Comparison of ENCODE assay signal across 19 cellular contexts in genomic region chr3:62095080-62095479, GRCh38.
DNase-seq lines count a peak whose midpoint lies in the region; ATAC-seq, FAIRE-seq and TF ChIP-seq lines count a peak whose summit lies in the region.
"Had no signal": no experiment of that assay in that cellular context is flagged by ENCODE, and none has a peak within 500 bp of the region (broad histone marks: within the 10 kb centered on the region; RNA-seq: fewer than 3 reads in every experiment).

No MANE protein-coding gene starts in this region.

- BruUV-seq in GM12878 (replicated peaks; lab: Mats Ljungman, UMichigan): no TSS peak

- TF ChIP-seq POLR2A in GM12878 (IDR thresholded peaks at IDR 0.05; ENCODE audit: low read depth, low read length): no peak

- H3K36me3 ChIP-seq in heart right ventricle (no peaks in the 10 kb centered on the region), GM12878 (ENCODE audit: control insufficient read depth in 2 of 2, insufficient read depth in 2 of 2, low read length in 1 of 2) (no peaks in the 10 kb centered on the region), psoas muscle (ENCODE audit: insufficient read depth in 1 of 2, low read depth in 1 of 2) (no peaks in the 10 kb centered on the region), tibial artery (no peaks in the 10 kb centered on the region), endodermal cell (ENCODE audit: control insufficient read depth, insufficient read depth, low read length) (no peaks in the 10 kb centered on the region)
- H3K36me3 ChIP-seq: BLaER1 had no signal

- WGBS in heart right ventricle, 2 donors: 94 to 96% methylated on average over 7 of the region's 7 CpGs
- WGBS in GM12878 (ENCODE audit: insufficient coverage, insufficient replicate concordance, low lambda C conversion rate, missing lambda C conversion rate): 12% methylated on average over 7 of the region's 7 CpGs
- 50 to 93% (median 79%) methylated on average over 7 of the region's 7 CpGs for WGBS in psoas muscle, 3 donors
- WGBS in endodermal cell (ENCODE audit: insufficient coverage in 1 of 2, insufficient read length in 1 of 2), 2 experiments: 96 to 98% methylated on average over 7 of the region's 7 CpGs

- no peak overlapping the region for H3K9ac ChIP-seq in GM12878 (ENCODE audit: control insufficient read depth, insufficient read depth, low read length)
- no peak overlapping the region for H3K9ac ChIP-seq in endodermal cell (ENCODE audit: extremely low read depth, low read length, poor library complexity, severe bottlenecking)
- H3K9ac ChIP-seq: BLaER1 had no signal

- H3K9me3 ChIP-seq in heart right ventricle (no peaks in the 10 kb centered on the region), GM12878 (replicated peaks; ENCODE audit: control insufficient read depth, insufficient read depth, low read length) (no peaks in the 10 kb centered on the region), psoas muscle (no peaks in the 10 kb centered on the region), tibial artery (no peaks in the 10 kb centered on the region), endodermal cell (ENCODE audit: control insufficient read depth, low read length) (no peaks in the 10 kb centered on the region)
- H3K9me3 ChIP-seq: BLaER1 had no signal

- no peak overlapping the region for H3K4me2 ChIP-seq in GM12878 (ENCODE audit: control insufficient read depth, insufficient read depth)
- H3K4me2 ChIP-seq: BLaER1 had no signal

- no peak for DNase-seq in heart right ventricle
- DNase-seq in cardiac septum (ENCODE audit: low spot score): no peak
- DNase-seq in GM12878 (ENCODE audit: low read depth, low spot score): no peak
- DNase-seq in psoas muscle: no peak
- DNase-seq in tibial artery: no peak
- DNase-seq in endodermal cell: no peak
- no peak for DNase-seq in epidermal melanocyte (ENCODE audit: insufficient read length, low spot score)
- DNase-seq: 8988T; CD4-positive, alpha-beta memory T cell; DMS153; DMS79; GDM1; GOT3; H7 had no signal

- no peaks in the 10 kb centered on the region for H3K9me3 Mint-ChIP-seq in endodermal cell
- H3K9me3 Mint-ChIP-seq: HFFc6 had no signal

- ATAC-seq in heart right ventricle (no peak), GM12878 (peak; percentile 20; the same call in 1 of the 3 replicates), psoas muscle (peak; percentile 32 to 78 (median 67))
- ATAC-seq: HCT116 had no signal

- in situ Hi-C loops in GM12878 (cut with MboI): no loop called here

- H4K20me1 ChIP-seq in GM12878 (ENCODE audit: control insufficient read depth, insufficient read depth): no peaks in the 10 kb centered on the region
- H4K20me1 ChIP-seq: BLaER1 had no signal

- no peaks in the 10 kb centered on the region for H3K79me2 ChIP-seq in GM12878 (ENCODE audit: control insufficient read depth, insufficient read depth, low read length)

- FAIRE-seq in GM12878 (lab: Jason Lieb, UNC): no peak
- FAIRE-seq: HTR-8/SVneo had no signal

- peak overlapping the region in 6 of 10 donors; percentile 5 to 80 (median 20) for H3K27ac ChIP-seq in heart right ventricle
- no peak overlapping the region for H3K27ac ChIP-seq in GM12878 (ENCODE audit: control insufficient read depth, insufficient read depth)
- peak overlapping the region; percentile 80 for H3K27ac ChIP-seq in psoas muscle
- peak overlapping the region; percentile 64 to 79 for H3K27ac ChIP-seq in tibial artery
- no peak overlapping the region for H3K27ac ChIP-seq in endodermal cell (ENCODE audit: low read depth, low read length)
- H3K27ac ChIP-seq: BLaER1 had no signal

- H3K27me3 Mint-ChIP-seq in endodermal cell (ENCODE audit: insufficient read depth): no peaks in the 10 kb centered on the region

- intact Hi-C loops in heart right ventricle (cut with DNase I): loop anchor here in 1 of 10 donors (5.0 kb wide), 1 partner anchor 67 kb away; no protein-coding TSS in a partner anchor
- intact Hi-C loops in cardiac septum (cut with DNase I): no loop called here
- intact Hi-C loops in GM12878 (cut with micrococcal nuclease; ENCODE audit: unreplicated experiment): no loop called here
- intact Hi-C loops in psoas muscle (cut with DNase I): no loop called here
- intact Hi-C loops in tibial artery (cut with DNase I; ENCODE audit: low total_unique reads): no loop called here

- no peaks in the 10 kb centered on the region for H3K36me3 Mint-ChIP-seq in endodermal cell (ENCODE audit: low read depth)
- H3K36me3 Mint-ChIP-seq: CD14-positive monocyte; CD4-positive, alpha-beta memory T cell had no signal

- POLR2A ChIA-PET in GM12878 (lab: Charles Lee): interaction anchor here (0.7 kb wide), 1 partner anchor 23 kb away, joined by 3 read pairs; no protein-coding TSS in a partner anchor

- CTCF ChIA-PET in GM12878 (lab: Yijun Ruan, JAX): interaction anchor here (0.9 to 1.6 kb wide), 3 partner anchors 24 to 234 kb away, joined by 3 to 5 read pairs (median 3); no protein-coding TSS in a partner anchor

- no peak overlapping the region for H3K4me3 ChIP-seq in heart right ventricle
- no peak overlapping the region for H3K4me3 ChIP-seq in GM12878
- no peak overlapping the region for H3K4me3 ChIP-seq in psoas muscle
- no peak overlapping the region for H3K4me3 ChIP-seq in tibial artery
- H3K4me3 ChIP-seq in endodermal cell (ENCODE audit: low read length): no peak overlapping the region
- H3K4me3 ChIP-seq: BLaER1 had no signal

- no peaks in the 10 kb centered on the region for H3K27me3 ChIP-seq in heart right ventricle
- H3K27me3 ChIP-seq in GM12878 (replicated peaks in 1 of 2; ENCODE audit: control insufficient read depth in 2 of 2, insufficient read depth in 2 of 2, low read length in 1 of 2): no peaks in the 10 kb centered on the region; a peak in 2 of 4 replicates
- H3K27me3 ChIP-seq in psoas muscle (ENCODE audit: insufficient read depth in 3 of 3, low read length in 2 of 3): no peaks in the 10 kb centered on the region
- H3K27me3 ChIP-seq in tibial artery: no peaks in the 10 kb centered on the region
- no peaks in the 10 kb centered on the region for H3K27me3 ChIP-seq in endodermal cell (ENCODE audit: control insufficient read depth, insufficient read depth, low read length, poor library complexity, severe bottlenecking)
- H3K27me3 ChIP-seq: BLaER1 had no signal

- H3K27ac Mint-ChIP-seq in endodermal cell: no peak overlapping the region
- H3K27ac Mint-ChIP-seq: CD14-positive monocyte; CD4-positive, alpha-beta memory T cell; HFFc6 had no signal

- TF ChIP-seq RAD21 in GM12878 (IDR thresholded peaks at IDR 0.05; ENCODE audit: insufficient read depth, low read depth, low read length): no peak

- no peak overlapping the region for H2AFZ ChIP-seq in GM12878 (ENCODE audit: control insufficient read depth, low read depth, low read length)

- RAD21 ChIA-PET in GM12878 (lab: Charles Lee; ENCODE audit: unreplicated experiment): no interaction called here

- peaks cover 0 to 60% (median 26%) of the 10 kb centered on the region in 9 donors for H3K4me1 ChIP-seq in heart right ventricle
- no peaks in the 10 kb centered on the region for H3K4me1 ChIP-seq in GM12878 (ENCODE audit: control insufficient read depth, insufficient read depth, low read length)
- peaks cover 39% of the 10 kb centered on the region for H3K4me1 ChIP-seq in psoas muscle
- H3K4me1 ChIP-seq in tibial artery: peaks cover 0 to 58% (median 16%) of the 10 kb centered on the region in 4 donors
- no peaks in the 10 kb centered on the region for H3K4me1 ChIP-seq in endodermal cell (ENCODE audit: control insufficient read depth, insufficient read depth, low read length)

- SMC1A ChIA-PET in GM12878 (lab: Charles Lee; ENCODE audit: uncharacterized antibody, unreplicated experiment): interaction anchor here (0.9 to 1.9 kb wide), 4 partner anchors 25 to 194 kb away, joined by 3 read pairs; no protein-coding TSS in a partner anchor

- peaks cover 6% of the 10 kb centered on the region for H3K4me1 Mint-ChIP-seq in endodermal cell
- H3K4me1 Mint-ChIP-seq: CD14-positive monocyte; CD4-positive, alpha-beta memory T cell had no signal

- TF ChIP-seq CTCF in heart right ventricle (IDR thresholded peaks at IDR 0.05): no peak
- no peak for TF ChIP-seq CTCF in GM12878 (IDR thresholded peaks at IDR 0.05 in 2 of 3, conservative IDR thresholded peaks at IDR 0.05 in 1 of 3; ENCODE audit: control insufficient read depth in 2 of 3, extremely low read depth in 1 of 3, insufficient read depth in 1 of 3, low read depth in 3 of 3, low read length in 3 of 3)
- TF ChIP-seq CTCF in psoas muscle (IDR thresholded peaks at IDR 0.05): no peak
- TF ChIP-seq CTCF in tibial artery (IDR thresholded peaks at IDR 0.05): no peak
- TF ChIP-seq CTCF in endodermal cell (conservative IDR thresholded peaks at IDR 0.05): no peak

- no peak overlapping the region for H3K4me3 Mint-ChIP-seq in endodermal cell
- H3K4me3 Mint-ChIP-seq: CD14-positive monocyte; CD4-positive, alpha-beta memory T cell; HFFc6 had no signal

- no peak for TF ChIP-seq EP300 in GM12878 (IDR thresholded peaks at IDR 0.05; ENCODE audit: borderline replicate concordance in 1 of 2, control insufficient read depth in 1 of 2, low read depth in 2 of 2, low read length in 2 of 2)

TF ChIP-seq in GM12878, 131 proteins besides CTCF, POLR2A, EP300 and RAD21 (continues in another document):
- TF ChIP-seq, protein P1, sequence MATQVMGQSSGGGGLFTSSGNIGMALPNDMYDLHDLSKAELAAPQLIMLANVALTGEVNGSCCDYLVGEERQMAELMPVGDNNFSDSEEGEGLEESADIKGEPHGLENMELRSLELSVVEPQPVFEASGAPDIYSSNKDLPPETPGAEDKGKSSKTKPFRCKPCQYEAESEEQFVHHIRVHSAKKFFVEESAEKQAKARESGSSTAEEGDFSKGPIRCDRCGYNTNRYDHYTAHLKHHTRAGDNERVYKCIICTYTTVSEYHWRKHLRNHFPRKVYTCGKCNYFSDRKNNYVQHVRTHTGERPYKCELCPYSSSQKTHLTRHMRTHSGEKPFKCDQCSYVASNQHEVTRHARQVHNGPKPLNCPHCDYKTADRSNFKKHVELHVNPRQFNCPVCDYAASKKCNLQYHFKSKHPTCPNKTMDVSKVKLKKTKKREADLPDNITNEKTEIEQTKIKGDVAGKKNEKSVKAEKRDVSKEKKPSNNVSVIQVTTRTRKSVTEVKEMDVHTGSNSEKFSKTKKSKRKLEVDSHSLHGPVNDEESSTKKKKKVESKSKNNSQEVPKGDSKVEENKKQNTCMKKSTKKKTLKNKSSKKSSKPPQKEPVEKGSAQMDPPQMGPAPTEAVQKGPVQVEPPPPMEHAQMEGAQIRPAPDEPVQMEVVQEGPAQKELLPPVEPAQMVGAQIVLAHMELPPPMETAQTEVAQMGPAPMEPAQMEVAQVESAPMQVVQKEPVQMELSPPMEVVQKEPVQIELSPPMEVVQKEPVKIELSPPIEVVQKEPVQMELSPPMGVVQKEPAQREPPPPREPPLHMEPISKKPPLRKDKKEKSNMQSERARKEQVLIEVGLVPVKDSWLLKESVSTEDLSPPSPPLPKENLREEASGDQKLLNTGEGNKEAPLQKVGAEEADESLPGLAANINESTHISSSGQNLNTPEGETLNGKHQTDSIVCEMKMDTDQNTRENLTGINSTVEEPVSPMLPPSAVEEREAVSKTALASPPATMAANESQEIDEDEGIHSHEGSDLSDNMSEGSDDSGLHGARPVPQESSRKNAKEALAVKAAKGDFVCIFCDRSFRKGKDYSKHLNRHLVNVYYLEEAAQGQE (IDR thresholded peaks at IDR 0.05; ENCODE audit: low read depth, low read length): no peak

Comparison
In these comparisons a context has a peak if more than half of its experiments do, and no peak if none do; other contexts are left out.
1. ATAC-seq: peak in GM12878 (single experiment) and psoas muscle (4 of 4); none in heart right ventricle (0 of 8).
2. H3K27ac ChIP-seq: peak in heart right ventricle (6 of 10), psoas muscle (single experiment) and tibial artery (2 of 2); none in GM12878 (single experiment) and endodermal cell (single experiment).